In genomic region chr13:49046002-49046401, GRCh38 we compare ENCODE assay signal across 19 cellular contexts.
DNase-seq lines count a peak whose midpoint lies in the region; ATAC-seq, FAIRE-seq and TF ChIP-seq lines count a peak whose summit lies in the region.
"Had no signal": no experiment of that assay in that cellular context is flagged by ENCODE, and none has a peak within 500 bp of the region (broad histone marks: within the 10 kb centered on the region; RNA-seq: fewer than 3 reads in every experiment).

No MANE protein-coding gene starts in this region.

- no peaks in the 10 kb centered on the region for H3K4me1 ChIP-seq in HepG2 (ENCODE audit: insufficient read depth, low read length)
- H3K4me1 ChIP-seq: A549 had no signal

- H3K36me3 ChIP-seq in HepG2 (replicated peaks in 1 of 2; ENCODE audit: control insufficient read depth in 1 of 2, insufficient read depth in 2 of 2, low read length in 2 of 2), result no peaks in the 10 kb centered on the region

- H3K4me1 Mint-ChIP-seq in HFFc6 (ENCODE audit: low read depth) (peaks cover 73% of the 10 kb centered on the region), natural killer cell (peaks cover 8 to 22% of the 10 kb centered on the region in 2 donors)

- intact Hi-C loops in HepG2 (cut with micrococcal nuclease; ENCODE audit: unreplicated experiment), result no loop called here
- intact Hi-C loops in natural killer cell (cut with micrococcal nuclease), result no loop called here

- H3K36me3 Mint-ChIP-seq in HFFc6 (ENCODE audit: low read depth) (peaks cover 28% of the 10 kb centered on the region), natural killer cell (no peaks in the 10 kb centered on the region)

- H3K4me2 ChIP-seq in HepG2 (ENCODE audit: low read depth, low read length), result no peak overlapping the region
- H3K4me2 ChIP-seq: A549 had no signal

- H3K27me3 Mint-ChIP-seq in HFFc6 (ENCODE audit: insufficient read depth) (no peaks in the 10 kb centered on the region; the same call in 1 of the 2 replicates), natural killer cell (ENCODE audit: low read depth in 2 of 2) (no peaks in the 10 kb centered on the region)
- H3K27me3 Mint-ChIP-seq: B cell; CD4-positive, alpha-beta memory T cell; IgD-negative memory B cell had no signal

- no peak for TF ChIP-seq RAD21 in HepG2 (CRISPR knock-in tag; IDR thresholded peaks at IDR 0.05)

- H3K79me2 ChIP-seq in HepG2 (ENCODE audit: insufficient read depth, low read length), result no peaks in the 10 kb centered on the region

- TF ChIP-seq POLR2A in HepG2 (IDR thresholded peaks at IDR 0.05; ENCODE audit: insufficient read depth in 1 of 2, low read depth in 2 of 2, low read length in 2 of 2), result no peak

- no peak for FAIRE-seq in HepG2 (lab: Jason Lieb, UNC)
- FAIRE-seq: A549, D721Med had no signal

- no peak overlapping the region for H3K27ac ChIP-seq in HepG2 (ENCODE audit: extremely low read length, insufficient read depth, low read length)
- H3K27ac ChIP-seq: A549 had no signal

- H3K4me3 ChIP-seq in choroid plexus epithelial cell (ENCODE audit: low read depth, low read length) (no peak overlapping the region), HepG2 (replicated peaks in 1 of 3; ENCODE audit: insufficient read depth in 1 of 3, low read depth in 2 of 3, low read length in 3 of 3) (no peak overlapping the region)
- H3K4me3 ChIP-seq: A549 had no signal

- H2AFZ ChIP-seq in HepG2 (ENCODE audit: low read length), result no peak overlapping the region

- no peak overlapping the region for H3K9ac ChIP-seq in HepG2 (ENCODE audit: insufficient read depth, low read depth, low read length)

- in situ Hi-C loops in HepG2 (cut with HindIII; ENCODE audit: extremely low pct_ligation_motif_present, low pct_unique_long_range_greater_than_20kb), result no loop called here

- CTCF ChIA-PET in HepG2 (lab: Yijun Ruan, JAX; ENCODE audit: low intra/inter-chr PET ratio, low total read pairs), result no interaction called here

- H3K27me3 ChIP-seq in HepG2 (ENCODE audit: control insufficient read depth in 1 of 2, insufficient read depth in 2 of 2, low read length in 2 of 2), result no peaks in the 10 kb centered on the region

- DNase-seq in AG09319 (ENCODE audit: extremely low read depth, low read depth) (peak; percentile 52), HFFc6 (peak; percentile 68), choroid plexus epithelial cell (ENCODE audit: low read depth) (peak; percentile 33), iris pigment epithelial cell (ENCODE audit: low read depth) (peak; percentile 62), NCI-H1092 treated with DMSO at 0.1 percent for 48 hours (lab: John Stamatoyannopoulos, UW) (no peak), GF-D8 (lab: John Stamatoyannopoulos, UW) (no peak), HepG2 (ENCODE audit: low spot score) (no peak), natural killer cell (no peak)
- DNase-seq: DMS79 treated with DMSO at 0.1 percent for 48 hours, H9, MV-4-11, NCI-H1436, SHP77 treated with DMSO at 0.1 percent for 48 hours had no signal

- H4K20me1 ChIP-seq in HepG2 (ENCODE audit: insufficient read depth, low read length), result no peaks in the 10 kb centered on the region

- 96% methylated on average over 2 of the region's 2 CpGs for WGBS in HepG2 (ENCODE audit: low lambda C conversion rate)

- ATAC-seq in HepG2 (no peak), natural killer cell (no peak)
- ATAC-seq: A549, Panc1 had no signal

- TF ChIP-seq EP300 in HepG2 (IDR thresholded peaks at IDR 0.05; ENCODE audit: low read depth in 2 of 2, low read length in 2 of 2), result no peak
- no peak for TF ChIP-seq EP300 in HepG2 (CRISPR knock-in tag; IDR thresholded peaks at IDR 0.05; ENCODE audit: borderline replicate concordance)

- H3K9me3 ChIP-seq in HepG2 (ENCODE audit: low read length), result no peaks in the 10 kb centered on the region
- H3K9me3 ChIP-seq: A549 had no signal

- H3K4me3 Mint-ChIP-seq in HFFc6 (peak overlapping the region; percentile 45; the same call in 1 of the 2 replicates), natural killer cell (no peak overlapping the region)
- H3K4me3 Mint-ChIP-seq: B cell; CD4-positive, alpha-beta memory T cell; H9; IgD-negative memory B cell had no signal

- POLR2A ChIA-PET in HepG2 (lab: Yijun Ruan, JAX), result no interaction called here

- BruUV-seq in HepG2 (replicated peaks; lab: Mats Ljungman, UMichigan), result no TSS peak

- peak overlapping the region; percentile 87 for H3K27ac Mint-ChIP-seq in HFFc6
- no peak overlapping the region for H3K27ac Mint-ChIP-seq in natural killer cell
- H3K27ac Mint-ChIP-seq: B cell, H9 had no signal

- H3K9me3 Mint-ChIP-seq in HFFc6 (no peaks in the 10 kb centered on the region), natural killer cell (no peaks in the 10 kb centered on the region)

- TF ChIP-seq CTCF in AG09319 (IDR thresholded peaks at IDR 0.05; ENCODE audit: low read depth, low read length) (no peak), HFFc6 (IDR thresholded peaks at IDR 0.05) (no peak), choroid plexus epithelial cell (conservative IDR thresholded peaks at IDR 0.05; ENCODE audit: low read depth, low read length) (no peak), HepG2 (CRISPR knock-in tag; IDR thresholded peaks at IDR 0.05) (no peak), natural killer cell (IDR thresholded peaks at IDR 0.05) (no peak)

TF ChIP-seq in HepG2, 621 proteins besides CTCF, POLR2A, EP300 and RAD21:
- TF ChIP-seq ZSCAN30 (CRISPR knock-in tag; IDR thresholded peaks at IDR 0.05), result no peak
- TF ChIP-seq, protein P1, sequence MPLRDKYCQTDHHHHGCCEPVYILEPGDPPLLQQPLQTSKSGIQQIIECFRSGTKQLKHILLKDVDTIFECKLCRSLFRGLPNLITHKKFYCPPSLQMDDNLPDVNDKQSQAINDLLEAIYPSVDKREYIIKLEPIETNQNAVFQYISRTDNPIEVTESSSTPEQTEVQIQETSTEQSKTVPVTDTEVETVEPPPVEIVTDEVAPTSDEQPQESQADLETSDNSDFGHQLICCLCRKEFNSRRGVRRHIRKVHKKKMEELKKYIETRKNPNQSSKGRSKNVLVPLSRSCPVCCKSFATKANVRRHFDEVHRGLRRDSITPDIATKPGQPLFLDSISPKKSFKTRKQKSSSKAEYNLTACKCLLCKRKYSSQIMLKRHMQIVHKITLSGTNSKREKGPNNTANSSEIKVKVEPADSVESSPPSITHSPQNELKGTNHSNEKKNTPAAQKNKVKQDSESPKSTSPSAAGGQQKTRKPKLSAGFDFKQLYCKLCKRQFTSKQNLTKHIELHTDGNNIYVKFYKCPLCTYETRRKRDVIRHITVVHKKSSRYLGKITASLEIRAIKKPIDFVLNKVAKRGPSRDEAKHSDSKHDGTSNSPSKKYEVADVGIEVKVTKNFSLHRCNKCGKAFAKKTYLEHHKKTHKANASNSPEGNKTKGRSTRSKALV (CRISPR knock-in tag; IDR thresholded peaks at IDR 0.05), result no peak
- TF ChIP-seq ZNF605 (CRISPR knock-in tag; IDR thresholded peaks at IDR 0.05), result no peak

Comparison
In these comparisons a context has a peak if more than half of its experiments do, and no peak if none do; other contexts are left out.
1. DNase-seq: peak in AG09319 (single experiment), HFFc6 (single experiment), choroid plexus epithelial cell (single experiment) and iris pigment epithelial cell (single experiment); none in NCI-H1092 treated with DMSO at 0.1 percent for 48 hours (single experiment), GF-D8 (single experiment), HepG2 (single experiment) and natural killer cell (single experiment).